8 cellular contexts compared by ENCODE assay signal in the genomic region with DNA sequence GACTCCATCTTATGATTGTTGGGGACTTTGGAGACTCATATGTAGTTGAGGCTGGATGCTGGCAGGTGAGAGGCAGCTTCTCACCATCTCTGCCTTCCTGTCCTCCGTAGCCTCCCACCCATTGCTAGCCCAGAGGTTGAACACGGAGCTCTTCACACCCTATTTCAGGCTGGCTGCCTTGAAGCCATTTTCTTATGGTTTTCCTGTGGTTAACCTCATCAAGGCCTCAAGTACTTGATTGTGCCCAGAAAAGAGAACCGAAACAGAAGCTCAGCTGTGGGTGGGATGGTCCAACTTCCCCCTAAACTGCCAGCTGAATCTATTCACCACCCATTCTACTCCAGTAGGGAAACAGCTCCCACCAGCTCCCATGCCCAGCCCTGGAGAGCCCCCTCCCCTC.
DNase-seq lines count a peak whose midpoint lies in the region; ATAC-seq lines count a peak whose summit lies in the region.

No MANE protein-coding gene starts in this region.

- peaks cover 75% of the 10 kb centered on the region for H3K27me3 Mint-ChIP-seq in activated CD4-positive, alpha-beta T cell treated with anti-CD3 and anti-CD28 coated beads, Interleukin-2, amount 10 ng/mL, durations not matched to agents 24 days and 14 days

- peak overlapping the region; percentile 72 for H3K27ac Mint-ChIP-seq in activated CD4-positive, alpha-beta T cell treated with anti-CD3 and anti-CD28 coated beads, Interleukin-2, amount 10 ng/mL, durations not matched to agents 24 days and 14 days

- ATAC-seq in GM19351 (IDR thresholded peaks at IDR 0.05; ENCODE audit: unreplicated experiment): peak; percentile 97
- ATAC-seq in HG03378 (IDR thresholded peaks at IDR 0.05; ENCODE audit: unreplicated experiment): peak; percentile 99
- no peak for ATAC-seq in esophagus mucosa

- intact Hi-C loops in activated CD4-positive, alpha-beta T cell treated with anti-CD3 and anti-CD28 coated beads, Interleukin-2, amount 10 ng/mL, durations not matched to agents 24 days and 14 days (cut with micrococcal nuclease): no loop called here

- H3K4me3 Mint-ChIP-seq in activated CD4-positive, alpha-beta T cell treated with anti-CD3 and anti-CD28 coated beads, Interleukin-2, amount 10 ng/mL, durations not matched to agents 24 days and 14 days: peak overlapping the region; percentile 38

- DNase-seq in AML-193 (lab: John Stamatoyannopoulos, UW) (peak; percentile 29 to 35), SHP77 treated with DMSO at 0.1 percent for 48 hours (lab: John Stamatoyannopoulos, UW) (no peak), NCI-H1105 (lab: John Stamatoyannopoulos, UW) (no peak)
- DNase-seq in activated CD4-positive, alpha-beta T cell treated with anti-CD3 and anti-CD28 coated beads, Interleukin-2, amount 10 ng/mL, durations not matched to agents 24 days and 14 days: peak; percentile 90
- peak; percentile 8 to 13 for DNase-seq in stimulated activated CD4-positive, alpha-beta T cell treated with anti-CD3 and anti-CD28 coated beads, Interleukin-15, amount 100 ng/mL, for 48 hours (ENCODE audit: low read depth in 2 of 2)

- H3K36me3 Mint-ChIP-seq in activated CD4-positive, alpha-beta T cell treated with anti-CD3 and anti-CD28 coated beads, Interleukin-2, amount 10 ng/mL, durations not matched to agents 24 days and 14 days (ENCODE audit: low read depth): no peaks in the 10 kb centered on the region

- no peaks in the 10 kb centered on the region for H3K9me3 Mint-ChIP-seq in activated CD4-positive, alpha-beta T cell treated with anti-CD3 and anti-CD28 coated beads, Interleukin-2, amount 10 ng/mL, durations not matched to agents 24 days and 14 days

- H3K4me1 Mint-ChIP-seq in activated CD4-positive, alpha-beta T cell treated with anti-CD3 and anti-CD28 coated beads, Interleukin-2, amount 10 ng/mL, durations not matched to agents 24 days and 14 days: peaks cover 21% of the 10 kb centered on the region

Comparison
In these comparisons a context has a peak if more than half of its experiments do, and no peak if none do; other contexts are left out.
1. DNase-seq: peak in AML-193 (2 of 2), activated CD4-positive, alpha-beta T cell treated with anti-CD3 and anti-CD28 coated beads, Interleukin-2, amount 10 ng/mL, durations not matched to agents 24 days and 14 days (single experiment) and stimulated activated CD4-positive, alpha-beta T cell treated with anti-CD3 and anti-CD28 coated beads, Interleukin-15, amount 100 ng/mL, for 48 hours (2 of 2); none in SHP77 treated with DMSO at 0.1 percent for 48 hours (single experiment) and NCI-H1105 (single experiment).